23 cellular contexts compared by ENCODE assay signal in the genomic region with DNA sequence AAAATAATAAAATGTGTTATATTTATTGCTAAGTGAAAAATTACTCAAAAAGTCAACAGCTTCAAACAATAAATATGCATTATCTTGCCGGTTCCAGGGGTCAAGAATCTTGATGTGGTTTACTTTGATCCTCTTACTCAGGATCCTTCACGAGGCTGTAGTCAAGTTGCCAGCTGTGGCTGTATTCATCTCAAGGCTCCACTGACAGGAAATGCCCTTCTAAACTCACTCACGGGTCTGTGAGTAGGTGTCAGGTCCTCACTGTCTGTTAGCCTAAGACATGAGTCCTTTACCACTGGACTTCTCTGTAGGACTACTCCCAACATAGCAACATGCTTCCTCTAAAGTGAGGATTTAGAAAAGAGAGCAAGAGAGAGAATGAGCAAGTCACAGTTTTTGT.
"Had no signal": no experiment of that assay in that cellular context is flagged by ENCODE, and none has a peak within 500 bp of the region (broad histone marks: within the 10 kb centered on the region; RNA-seq: fewer than 3 reads in every experiment).

No MANE protein-coding gene starts in this region.

- H3K9me3 ChIP-seq: esophagus squamous epithelium, psoas muscle, tibial artery, upper lobe of left lung, uterus had no signal

- H3K4me1 ChIP-seq: esophagus squamous epithelium, parathyroid adenoma, psoas muscle, spleen, tibial artery, upper lobe of left lung, uterus had no signal

- H2AFZ ChIP-seq: hepatocyte, parathyroid adenoma had no signal

- H3K4me3 Mint-ChIP-seq: naive thymus-derived CD4-positive, alpha-beta T cell; nephron progenitor cell; stimulated activated memory B cell treated with anti-CD40 and anti-IgM and Interleukin-4, amounts not matched to agents 10 μg/mL and 1 μg/mL and 100 μg/mL, for 72 hours; stimulated activated naive CD8-positive, alpha-beta T cell treated with anti-CD3 and anti-CD28 coated beads, Interleukin-15, Interleukin-2, amounts not matched to agents 100 ng/mL and 50 ng/mL, for 24 hours had no signal

- H3K36me3 Mint-ChIP-seq: naive thymus-derived CD4-positive, alpha-beta T cell; stimulated activated memory B cell treated with anti-CD40 and anti-IgM and Interleukin-4, amounts not matched to agents 10 μg/mL and 1 μg/mL and 100 μg/mL, for 72 hours had no signal

- H3K4me3 ChIP-seq: esophagus squamous epithelium, hepatocyte, lung, psoas muscle, spleen, tibial artery, upper lobe of left lung, uterus had no signal

- H3K27ac ChIP-seq: esophagus squamous epithelium, hepatocyte, parathyroid adenoma, psoas muscle, spleen, tibial artery, upper lobe of left lung, uterus had no signal

- H3K9ac ChIP-seq: parathyroid adenoma had no signal

- H3K4me2 ChIP-seq: hepatocyte had no signal

- H3K79me2 ChIP-seq: hepatocyte, parathyroid adenoma had no signal

- H3K27ac Mint-ChIP-seq: naive thymus-derived CD4-positive, alpha-beta T cell; nephron progenitor cell; stimulated activated memory B cell treated with anti-CD40 and anti-IgM and Interleukin-4, amounts not matched to agents 10 μg/mL and 1 μg/mL and 100 μg/mL, for 72 hours; stimulated activated naive CD8-positive, alpha-beta T cell treated with anti-CD3 and anti-CD28 coated beads, Interleukin-15, Interleukin-2, amounts not matched to agents 100 ng/mL and 50 ng/mL, for 24 hours had no signal

- ATAC-seq: left colon; left ventricle myocardium superior; naive thymus-derived CD4-positive, alpha-beta T cell; psoas muscle; sciatic nerve; stimulated activated memory B cell treated with anti-CD40 and anti-IgM and Interleukin-4, amounts not matched to agents 10 μg/mL and 1 μg/mL and 100 μg/mL, for 72 hours had no signal

- H3K27me3 ChIP-seq: esophagus squamous epithelium, hepatocyte, spleen, tibial artery, upper lobe of left lung, uterus had no signal

- H3K4me1 Mint-ChIP-seq: naive thymus-derived CD4-positive, alpha-beta T cell; nephron progenitor cell; stimulated activated memory B cell treated with anti-CD40 and anti-IgM and Interleukin-4, amounts not matched to agents 10 μg/mL and 1 μg/mL and 100 μg/mL, for 72 hours had no signal

- H3K36me3 ChIP-seq: esophagus squamous epithelium, spleen, tibial artery, upper lobe of left lung, uterus had no signal

- DNase-seq: dermis blood vessel endothelial cell; esophagus squamous epithelium; foreskin fibroblast; head of caudate nucleus; left colon; left ventricle myocardium superior; naive thymus-derived CD4-positive, alpha-beta T cell; nephron progenitor cell; psoas muscle; retina; spleen; stimulated activated CD4-positive, alpha-beta T cell treated with anti-CD3 and anti-CD28 coated beads, Interleukin-15, amount 100 ng/mL, for 24 hours; stimulated activated CD4-positive, alpha-beta T cell treated with anti-CD3 and anti-CD28 coated beads, Interleukin-1b, Interleukin-23, amount 100 ng/mL, for 48 hours; stimulated activated CD4-positive, alpha-beta T cell treated with anti-CD3 and anti-CD28 coated beads, Interleukin-4, amount 100 ng/mL, for 24 hours; tibial artery; upper lobe of left lung; uterus had no signal

- H3K27me3 Mint-ChIP-seq: naive thymus-derived CD4-positive, alpha-beta T cell; stimulated activated memory B cell treated with anti-CD40 and anti-IgM and Interleukin-4, amounts not matched to agents 10 μg/mL and 1 μg/mL and 100 μg/mL, for 72 hours; stimulated activated naive CD8-positive, alpha-beta T cell treated with anti-CD3 and anti-CD28 coated beads, Interleukin-15, Interleukin-2, amounts not matched to agents 100 ng/mL and 50 ng/mL, for 24 hours had no signal
